In the genomic region with DNA sequence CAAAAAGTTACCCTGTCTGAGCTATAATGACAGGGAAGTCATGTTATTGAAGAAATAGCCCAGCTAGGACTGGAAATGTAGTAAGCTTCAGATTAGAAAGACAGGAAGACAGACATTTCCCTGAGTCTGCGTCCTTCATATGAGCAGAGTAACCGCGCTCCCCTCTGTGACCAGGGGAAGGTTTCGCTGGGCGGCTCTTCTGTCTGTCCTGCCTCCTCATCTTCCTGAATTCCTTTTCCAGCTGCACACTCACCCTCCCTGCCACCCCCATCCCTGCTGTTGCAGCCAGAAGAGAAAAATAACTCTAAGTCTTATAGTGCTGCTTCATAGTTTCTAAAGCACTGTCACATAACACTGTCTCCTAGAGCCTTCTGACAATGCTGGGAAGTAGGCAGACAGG, we compare ENCODE assay signal across 14 cellular contexts. TPM values are rescaled to one million over a fixed set of nuclear protein-coding genes. Genes with fewer than 3 reads are reported as not detected.
A peak's percentile ranks its signal among the peaks of the same experiment; 100 is the strongest.
DNase-seq lines count a peak whose midpoint lies in the region; ATAC-seq and TF ChIP-seq lines count a peak whose summit lies in the region.
"Had no signal": no experiment of that assay in that cellular context is flagged by ENCODE, and none has a peak within 500 bp of the region (broad histone marks: within the 10 kb centered on the region; RNA-seq: fewer than 3 reads in every experiment).

No MANE protein-coding gene starts in this region.

- H3K27ac Mint-ChIP-seq in GM23338, result no peak overlapping the region
- no peak overlapping the region for H3K27ac Mint-ChIP-seq in stimulated activated memory B cell treated with anti-CD40 and anti-IgM and Interleukin-4, amounts not matched to agents 10 μg/mL and 1 μg/mL and 100 μg/mL, for 72 hours
- no peak overlapping the region for H3K27ac Mint-ChIP-seq in activated T-helper 17 cell treated with anti-CD3 and anti-CD28 coated beads, Interleukin-2, amount 50 U/mL, for 72 hours
- H3K27ac Mint-ChIP-seq: activated naive CD8-positive, alpha-beta T cell treated with anti-CD3 and anti-CD28 coated beads for 36 hours; neural progenitor cell had no signal

- no peak overlapping the region for H3K4me3 ChIP-seq in GM23338
- no peak overlapping the region for H3K4me3 ChIP-seq in H7 (ENCODE audit: insufficient read depth, low read depth, low read length)
- H3K4me3 ChIP-seq: HAP-1, neural progenitor cell had no signal

- TF ChIP-seq CTCF in GM23338 (conservative IDR thresholded peaks at IDR 0.05; ENCODE audit: low read depth in 2 of 2), result no peak

- H3K4me3 Mint-ChIP-seq in GM23338, result no peak overlapping the region
- no peak overlapping the region for H3K4me3 Mint-ChIP-seq in stimulated activated memory B cell treated with anti-CD40 and anti-IgM and Interleukin-4, amounts not matched to agents 10 μg/mL and 1 μg/mL and 100 μg/mL, for 72 hours
- no peak overlapping the region for H3K4me3 Mint-ChIP-seq in activated T-helper 17 cell treated with anti-CD3 and anti-CD28 coated beads, Interleukin-2, amount 50 U/mL, for 72 hours
- H3K4me3 Mint-ChIP-seq: activated naive CD8-positive, alpha-beta T cell treated with anti-CD3 and anti-CD28 coated beads for 36 hours; neural progenitor cell had no signal

- no peak overlapping the region for H2AFZ ChIP-seq in GM23338
- H2AFZ ChIP-seq: neural progenitor cell had no signal

- peaks cover 26% of the 10 kb centered on the region for H3K79me2 ChIP-seq in GM23338 (replicated peaks; ENCODE audit: insufficient read depth)

- H3K4me1 ChIP-seq in GM23338 (ENCODE audit: insufficient read depth), result peaks cover 39% of the 10 kb centered on the region

- no peak overlapping the region; the same call in 1 of the 2 replicates for H3K27ac ChIP-seq in GM23338 (ENCODE audit: low read depth)
- H3K27ac ChIP-seq: neural progenitor cell had no signal

- peaks cover 43% of the 10 kb centered on the region for H3K4me1 Mint-ChIP-seq in GM23338
- H3K4me1 Mint-ChIP-seq in stimulated activated memory B cell treated with anti-CD40 and anti-IgM and Interleukin-4, amounts not matched to agents 10 μg/mL and 1 μg/mL and 100 μg/mL, for 72 hours, result no peaks in the 10 kb centered on the region
- no peaks in the 10 kb centered on the region for H3K4me1 Mint-ChIP-seq in activated T-helper 17 cell treated with anti-CD3 and anti-CD28 coated beads, Interleukin-2, amount 50 U/mL, for 72 hours

- H3K4me2 ChIP-seq in GM23338, result peak overlapping the region; percentile 16; the same call in 1 of the 2 replicates

- H3K36me3 ChIP-seq in GM23338 (ENCODE audit: insufficient read depth), result 0 out of 2 replicates have a peak, but pooled peaks cover 6% of the 10 kb centered on the region
- H3K36me3 ChIP-seq in H7 (replicated peaks; ENCODE audit: control insufficient read depth, insufficient read depth, low read length), result peaks cover 9% of the 10 kb centered on the region
- H3K36me3 ChIP-seq: neural progenitor cell had no signal

- DNase-seq in GM23338 (ENCODE audit: low spot score), result no peak
- peak; percentile 78 for DNase-seq in dermis blood vessel endothelial cell
- DNase-seq in left lobe of liver (ENCODE audit: low spot score), result no peak
- no peak for DNase-seq in H7
- DNase-seq in NCI-H524 (lab: John Stamatoyannopoulos, UW), result no peak
- no peak for DNase-seq in SKM-1 treated with dmso at 0.1 percent for 144 hours (lab: John Stamatoyannopoulos, UW; ENCODE audit: unreplicated experiment)
- DNase-seq: activated CD4-positive, alpha-beta T cell treated with anti-CD3 and anti-CD28 coated beads for 48 hours; activated naive CD8-positive, alpha-beta T cell treated with anti-CD3 and anti-CD28 coated beads for 36 hours; NCI-H2107; SHP77 treated with DMSO at 0.1 percent for 48 hours had no signal

- H3K27me3 ChIP-seq in GM23338 (ENCODE audit: insufficient read depth) (no peaks in the 10 kb centered on the region), H7 (ENCODE audit: control insufficient read depth, insufficient read depth, low read length) (no peaks in the 10 kb centered on the region)
- H3K27me3 ChIP-seq: neural progenitor cell had no signal

- H3F3A ChIP-seq in GM23338 (replicated peaks; ENCODE audit: low read depth), result no peaks in the 10 kb centered on the region

- ATAC-seq in GM23338 (no peak), left lobe of liver (peak; percentile 40)
- ATAC-seq in stimulated activated memory B cell treated with anti-CD40 and anti-IgM and Interleukin-4, amounts not matched to agents 10 μg/mL and 1 μg/mL and 100 μg/mL, for 72 hours, result peak; percentile 38
- ATAC-seq in activated T-helper 17 cell treated with anti-CD3 and anti-CD28 coated beads, Interleukin-2, amount 50 U/mL, for 72 hours (replicated peaks), result no peak

- no peaks in the 10 kb centered on the region for H3K9me3 Mint-ChIP-seq in GM23338
- no peaks in the 10 kb centered on the region for H3K9me3 Mint-ChIP-seq in stimulated activated memory B cell treated with anti-CD40 and anti-IgM and Interleukin-4, amounts not matched to agents 10 μg/mL and 1 μg/mL and 100 μg/mL, for 72 hours
- H3K9me3 Mint-ChIP-seq in activated T-helper 17 cell treated with anti-CD3 and anti-CD28 coated beads, Interleukin-2, amount 50 U/mL, for 72 hours, result no peaks in the 10 kb centered on the region
- H3K9me3 Mint-ChIP-seq: activated naive CD8-positive, alpha-beta T cell treated with anti-CD3 and anti-CD28 coated beads for 36 hours; neural progenitor cell had no signal

- peaks cover 4% of the 10 kb centered on the region; the same call in 1 of the 2 replicates for H3K9me2 ChIP-seq in GM23338 (ENCODE audit: insufficient read depth)

- peaks cover 9% of the 10 kb centered on the region for H3K27me3 Mint-ChIP-seq in GM23338 (ENCODE audit: insufficient read depth, low read depth, poor library complexity)
- H3K27me3 Mint-ChIP-seq in stimulated activated memory B cell treated with anti-CD40 and anti-IgM and Interleukin-4, amounts not matched to agents 10 μg/mL and 1 μg/mL and 100 μg/mL, for 72 hours, result no peaks in the 10 kb centered on the region
- H3K27me3 Mint-ChIP-seq in activated T-helper 17 cell treated with anti-CD3 and anti-CD28 coated beads, Interleukin-2, amount 50 U/mL, for 72 hours, result peaks cover 3% of the 10 kb centered on the region

- no peaks in the 10 kb centered on the region for H4K20me1 ChIP-seq in GM23338 (replicated peaks; ENCODE audit: insufficient read depth)

- H3K36me3 Mint-ChIP-seq in GM23338 (ENCODE audit: low read depth), result peaks cover 31% of the 10 kb centered on the region
- no peaks in the 10 kb centered on the region for H3K36me3 Mint-ChIP-seq in stimulated activated memory B cell treated with anti-CD40 and anti-IgM and Interleukin-4, amounts not matched to agents 10 μg/mL and 1 μg/mL and 100 μg/mL, for 72 hours
- no peaks in the 10 kb centered on the region for H3K36me3 Mint-ChIP-seq in activated T-helper 17 cell treated with anti-CD3 and anti-CD28 coated beads, Interleukin-2, amount 50 U/mL, for 72 hours (ENCODE audit: low read depth)
- H3K36me3 Mint-ChIP-seq: activated naive CD8-positive, alpha-beta T cell treated with anti-CD3 and anti-CD28 coated beads for 36 hours had no signal

RNA-seq across cellular contexts. Expression of gene SPARC, which starts 8.6 kb away (rescaled TPM):
- total RNA-seq in GM23338 (2014; rRNA removed; shearing (Covaris generic)), result 203 and 218 TPM in 2 replicates
- polyA plus RNA-seq in GM23338 (2016; fragmentation: Nextera tagmentation; extraction: Ambion mirVana), result 200 and 225 TPM in 2 replicates
- total RNA-seq in dermis blood vessel endothelial cell, result 756 and 1,107 TPM in 2 replicates
- total RNA-seq in left lobe of liver, result 90.7 TPM
- total RNA-seq in H7 (2014; rRNA removed; shearing (Covaris generic)), result 419 and 483 TPM in 2 replicates
- total RNA-seq in activated T-helper 17 cell treated with anti-CD3 and anti-CD28 coated beads, Interleukin-2, amount 50 U/mL, for 72 hours, result under 1 TPM in 1 of 2 donors, not detected in 1; 0.26 TPM

Comparison
In these comparisons a context has a peak if more than half of its experiments do, and no peak if none do; other contexts are left out.
1. ATAC-seq: peak in left lobe of liver (single experiment) and stimulated activated memory B cell treated with anti-CD40 and anti-IgM and Interleukin-4, amounts not matched to agents 10 μg/mL and 1 μg/mL and 100 μg/mL, for 72 hours (single experiment); none in GM23338 (single experiment) and activated T-helper 17 cell treated with anti-CD3 and anti-CD28 coated beads, Interleukin-2, amount 50 U/mL, for 72 hours (single experiment).
2. RNA of gene SPARC, which starts 8.6 kb away (total RNA-seq): 756 to 1,107 TPM in dermis blood vessel endothelial cell, 419 to 483 TPM in H7, 203 to 218 TPM in GM23338 and 90.7 TPM in left lobe of liver (single experiment); 0.26 TPM in activated T-helper 17 cell treated with anti-CD3 and anti-CD28 coated beads, Interleukin-2, amount 50 U/mL, for 72 hours; every median in the first group is over 10 times any median in the second.